24 cellular contexts compared by ENCODE assay signal in genomic region chr11:72953631-72954030, GRCh38.
"Had no signal": no experiment of that assay in that cellular context is flagged by ENCODE, and none has a peak within 500 bp of the region (broad histone marks: within the 10 kb centered on the region; RNA-seq: fewer than 3 reads in every experiment).

No MANE protein-coding gene starts in this region.

- H3K27me3 Mint-ChIP-seq: T-cell had no signal

- DNase-seq: activated CD4-positive, alpha-beta T cell treated with anti-CD3 and anti-CD28 coated beads, Interleukin-2, amount 50 U/mL, for 1 hour; activated CD4-positive, CD25-positive, alpha-beta regulatory T cell; activated CD8-positive, alpha-beta memory T cell treated with anti-CD3 and anti-CD28 coated beads, Interleukin-2, amount 50 U/mL, for 48 hours; activated CD8-positive, alpha-beta T cell treated with anti-CD3 and anti-CD28 coated beads, Interleukin-2, amount 10 ng/mL, durations not matched to agents 7 days and 5 days; activated naive CD4-positive, alpha-beta T cell treated with anti-CD3 and anti-CD28 coated beads, Interleukin-2, amount 50 U/mL, for 16 hours; activated T-cell treated with anti-CD3 and anti-CD28 coated beads, Interleukin-2, amount 50 U/mL, for 1 hour; aorta; NCI-H1092; NCI-H1417; NCI-H1930; NCI-H345; NCI-H510A; NCI-H526 treated with DMSO at 0.1 percent for 48 hours; NCI-H82; OCI-M1; RPMI8226; T-cell; T-helper 2 cell; T1000 had no signal

- ATAC-seq: activated CD8-positive, alpha-beta T cell treated with anti-CD3 and anti-CD28 coated beads, Interleukin-2, amount 10 ng/mL, durations not matched to agents 7 days and 5 days; Panc1; Right ventricle myocardium inferior; T-cell had no signal

- H3K27ac Mint-ChIP-seq: activated CD8-positive, alpha-beta T cell treated with anti-CD3 and anti-CD28 coated beads, Interleukin-2, amount 10 ng/mL, durations not matched to agents 7 days and 5 days; T-cell had no signal

- H3K9me3 Mint-ChIP-seq: T-cell had no signal

- H3K27me3 ChIP-seq: breast epithelium had no signal

- H3K27ac ChIP-seq: breast epithelium, KMS-11, SK-N-MC had no signal

- H3K4me3 Mint-ChIP-seq: activated CD8-positive, alpha-beta T cell treated with anti-CD3 and anti-CD28 coated beads, Interleukin-2, amount 10 ng/mL, durations not matched to agents 7 days and 5 days; T-cell had no signal

- H3K4me3 ChIP-seq: breast epithelium, SK-N-MC had no signal

- H3K4me1 ChIP-seq: breast epithelium had no signal

- H3K9me3 ChIP-seq: breast epithelium had no signal

- H3K36me3 ChIP-seq: breast epithelium had no signal
